In the genomic region with DNA sequence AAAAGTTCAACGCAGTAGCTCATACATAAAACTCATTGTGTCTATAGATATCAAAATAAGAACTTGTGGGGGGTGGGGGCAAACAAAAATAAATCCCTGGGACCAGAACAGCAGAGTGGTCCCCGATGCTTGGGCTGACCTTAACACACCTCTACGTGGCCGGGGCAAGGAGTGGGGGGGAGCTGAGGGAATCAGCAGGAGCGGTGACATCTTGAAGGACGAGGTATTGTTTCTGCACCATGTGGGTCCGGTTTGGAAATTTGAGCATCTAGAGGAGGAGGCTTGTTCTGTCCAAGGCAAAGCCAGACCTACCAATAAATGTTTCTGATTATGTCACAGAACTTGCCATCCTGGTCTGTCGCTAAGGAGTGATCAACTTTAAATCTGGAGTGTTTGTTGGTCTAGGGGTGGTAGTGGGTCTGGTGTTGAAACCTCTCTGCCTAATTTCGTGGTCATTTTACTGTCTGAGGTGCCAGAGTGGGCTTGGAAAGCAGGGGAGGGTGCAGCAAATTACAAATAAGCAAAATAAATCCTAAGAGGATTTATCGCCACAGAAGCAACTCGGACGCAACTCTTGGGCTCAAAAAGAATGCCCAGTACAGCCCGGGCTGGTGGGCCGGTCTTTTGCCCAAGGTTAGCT, we compare ENCODE assay signal across 1 cellular context.
TF ChIP-seq lines count a peak whose summit lies in the region.

No MANE protein-coding gene starts in this region.

TF ChIP-seq in A549, 52 proteins besides CTCF, POLR2A, EP300 and RAD21 (continued from another document):
- no peak for TF ChIP-seq USF2 (IDR thresholded peaks at IDR 0.05)
- no peak for TF ChIP-seq JUN (IDR thresholded peaks at IDR 0.05)
- no peak for TF ChIP-seq ZFP36 (IDR thresholded peaks at IDR 0.05; ENCODE audit: borderline replicate concordance, partially characterized antibody)
